Comparison of ENCODE assay signal across 11 cellular contexts in genomic region chr6:127938701-127939100, GRCh38. TPM values are rescaled to one million over a fixed set of nuclear protein-coding genes. Genes with fewer than 3 reads are reported as not detected.
DNase-seq lines count a peak whose midpoint lies in the region; ATAC-seq and TF ChIP-seq lines count a peak whose summit lies in the region.
"Had no signal": no experiment of that assay in that cellular context is flagged by ENCODE, and none has a peak within 500 bp of the region (broad histone marks: within the 10 kb centered on the region; RNA-seq: fewer than 3 reads in every experiment).

No MANE protein-coding gene starts in this region.

- no peak overlapping the region for H3K4me3 Mint-ChIP-seq in activated CD4-positive, alpha-beta memory T cell treated with anti-CD3 and anti-CD28 coated beads, Interleukin-2, amount 10 ng/mL, durations not matched to agents 7 days and 5 days

- CTCF ChIA-PET in activated CD4-positive, alpha-beta memory T cell treated with anti-CD3 and anti-CD28 coated beads, Interleukin-2, amount 10 ng/mL, durations not matched to agents 7 days and 5 days (lab: Charles Lee) = interaction anchor here (0.7 to 2.6 kb wide), 4 partner anchors 12 to 219 kb away, joined by 3 to 8 read pairs (median 4); no protein-coding TSS in a partner anchor

- peak overlapping the region; percentile 65 for H3K27ac Mint-ChIP-seq in activated CD4-positive, alpha-beta memory T cell treated with anti-CD3 and anti-CD28 coated beads, Interleukin-2, amount 10 ng/mL, durations not matched to agents 7 days and 5 days

- H3K4me1 Mint-ChIP-seq in activated CD4-positive, alpha-beta memory T cell treated with anti-CD3 and anti-CD28 coated beads, Interleukin-2, amount 10 ng/mL, durations not matched to agents 7 days and 5 days = peaks cover 50% of the 10 kb centered on the region

- no peaks in the 10 kb centered on the region for H3K27me3 Mint-ChIP-seq in activated CD4-positive, alpha-beta memory T cell treated with anti-CD3 and anti-CD28 coated beads, Interleukin-2, amount 10 ng/mL, durations not matched to agents 7 days and 5 days

- H3K36me3 Mint-ChIP-seq in activated CD4-positive, alpha-beta memory T cell treated with anti-CD3 and anti-CD28 coated beads, Interleukin-2, amount 10 ng/mL, durations not matched to agents 7 days and 5 days (ENCODE audit: low read depth) = peaks cover 20% of the 10 kb centered on the region

- H3K4me3 ChIP-seq in AG10803 (ENCODE audit: low read length) = no peak overlapping the region
- no peak overlapping the region for H3K4me3 ChIP-seq in fibroblast of villous mesenchyme (ENCODE audit: low read depth, low read length)

- POLR2A ChIA-PET in activated CD4-positive, alpha-beta memory T cell treated with anti-CD3 and anti-CD28 coated beads, Interleukin-2, amount 10 ng/mL, durations not matched to agents 7 days and 5 days (lab: Charles Lee) = interaction anchor here (1.0 to 3.5 kb wide), 6 partner anchors 11 to 38 kb away, joined by 3 to 12 read pairs (median 5); partner anchors contain the start of gene THEMIS

- peak; percentile 43 for ATAC-seq in HG02981 (IDR thresholded peaks at IDR 0.05; ENCODE audit: unreplicated experiment)
- no peak for ATAC-seq in HG02970 (IDR thresholded peaks at IDR 0.05; ENCODE audit: low FRiP score, unreplicated experiment)

- DNase-seq in AG10803 (ENCODE audit: low read depth) = peak; percentile 70
- DNase-seq in activated CD4-positive, alpha-beta memory T cell treated with anti-CD3 and anti-CD28 coated beads, Interleukin-2, amount 10 ng/mL, durations not matched to agents 7 days and 5 days = no peak
- peak; percentile 48 for DNase-seq in fibroblast of villous mesenchyme (ENCODE audit: low read depth)
- no peak for DNase-seq in SKM-1 (lab: John Stamatoyannopoulos, UW; ENCODE audit: unreplicated experiment)
- DNase-seq in SHP77 (lab: John Stamatoyannopoulos, UW) = no peak
- DNase-seq in SK-N-DZ (ENCODE audit: low spot score) = no peak
- DNase-seq: effector CD4-positive, alpha-beta T cell; NCI-H1694 treated with DMSO at 0.1 percent for 48 hours had no signal

- TF ChIP-seq CTCF in AG10803 (conservative IDR thresholded peaks at IDR 0.05; ENCODE audit: low read length) (no peak), fibroblast of villous mesenchyme (IDR thresholded peaks at IDR 0.05; ENCODE audit: insufficient read depth, low read depth, low read length) (no peak)

- H3K9me3 Mint-ChIP-seq in activated CD4-positive, alpha-beta memory T cell treated with anti-CD3 and anti-CD28 coated beads, Interleukin-2, amount 10 ng/mL, durations not matched to agents 7 days and 5 days = peaks cover 10% of the 10 kb centered on the region

RNA-seq across cellular contexts. Expression of gene THEMIS, which starts 37.8 kb away (rescaled TPM):
- total RNA-seq in activated CD4-positive, alpha-beta memory T cell treated with anti-CD3 and anti-CD28 coated beads, Interleukin-2, amount 10 ng/mL, durations not matched to agents 7 days and 5 days = 10 to 100 TPM; 65.6 to 68.2 TPM
- total RNA-seq in fibroblast of villous mesenchyme = under 0.01 TPM in 1 of 2 replicates, not detected in the other
- polyA plus RNA-seq in SK-N-DZ (2014; cell fraction: cytosol; rRNA removed) = not detected in 2 replicates
- polyA plus RNA-seq in SK-N-DZ (2014; cell fraction: nucleus; rRNA removed) = not detected in 2 replicates
- polyA plus RNA-seq: neural cell had no signal

Comparison
In these comparisons a context has a peak if more than half of its experiments do, and no peak if none do; other contexts are left out.
1. DNase-seq: peak in AG10803 (single experiment) and fibroblast of villous mesenchyme (single experiment); none in activated CD4-positive, alpha-beta memory T cell treated with anti-CD3 and anti-CD28 coated beads, Interleukin-2, amount 10 ng/mL, durations not matched to agents 7 days and 5 days (single experiment), SKM-1 (single experiment), SHP77 (0 of 2) and SK-N-DZ (single experiment).
2. RNA of gene THEMIS, which starts 37.8 kb away (total RNA-seq): 65.6 to 68.2 TPM in activated CD4-positive, alpha-beta memory T cell treated with anti-CD3 and anti-CD28 coated beads, Interleukin-2, amount 10 ng/mL, durations not matched to agents 7 days and 5 days; under 0.01 TPM in fibroblast of villous mesenchyme; every median in the first group is over 10 times any median in the second.